8 cellular contexts compared by ENCODE assay signal in the genomic region with DNA sequence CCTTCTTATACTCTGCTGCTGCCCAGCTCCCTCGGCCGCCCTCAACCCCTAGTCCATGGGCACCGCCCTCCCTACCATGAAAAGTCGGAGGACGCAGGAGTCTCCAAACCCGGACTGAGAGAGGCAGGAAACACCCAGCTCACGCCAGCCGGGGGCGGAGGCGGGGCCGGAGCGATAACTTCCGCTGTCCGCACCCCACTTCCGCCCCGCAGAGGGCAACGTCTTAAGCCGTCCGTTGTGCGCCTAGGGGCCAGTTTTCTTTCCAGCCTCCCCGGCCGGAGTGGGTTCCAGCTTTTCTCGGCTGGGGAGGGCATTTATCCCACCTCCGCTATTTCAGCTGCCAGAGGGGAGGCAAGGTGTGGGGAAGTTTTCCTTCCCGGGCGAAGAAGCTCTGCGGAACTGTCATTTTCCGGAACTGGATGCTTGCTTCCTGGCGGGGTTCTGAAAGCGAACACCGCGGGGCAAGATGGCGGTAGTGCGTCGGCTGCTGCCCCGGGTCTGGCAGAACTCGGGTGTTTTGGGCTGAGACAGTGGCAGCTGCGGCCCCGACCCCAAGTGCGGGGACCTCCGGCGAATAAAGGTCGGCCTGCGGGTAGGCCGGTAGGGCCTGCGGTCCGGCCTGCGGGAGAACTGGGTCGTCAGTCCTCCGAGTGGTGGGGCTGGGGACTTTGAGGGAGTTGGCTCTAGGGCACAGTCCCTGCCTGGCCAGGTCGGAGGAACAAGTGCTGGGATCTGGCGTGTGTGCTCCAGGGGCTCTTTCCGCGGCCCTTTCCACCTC. TPM values are rescaled to one million over a fixed set of nuclear protein-coding genes. Genes with fewer than 3 reads are reported as not detected.
DNase-seq lines count a peak whose midpoint lies in the region; ATAC-seq, FAIRE-seq and TF ChIP-seq lines count a peak whose summit lies in the region.

A gene with protein sequence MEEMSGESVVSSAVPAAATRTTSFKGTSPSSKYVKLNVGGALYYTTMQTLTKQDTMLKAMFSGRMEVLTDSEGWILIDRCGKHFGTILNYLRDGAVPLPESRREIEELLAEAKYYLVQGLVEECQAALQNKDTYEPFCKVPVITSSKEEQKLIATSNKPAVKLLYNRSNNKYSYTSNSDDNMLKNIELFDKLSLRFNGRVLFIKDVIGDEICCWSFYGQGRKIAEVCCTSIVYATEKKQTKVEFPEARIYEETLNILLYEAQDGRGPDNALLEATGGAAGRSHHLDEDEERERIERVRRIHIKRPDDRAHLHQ (minus strand): TSS at position 116 of the 778 bp plus-strand sequence. CDS start 38 bp downstream, at position 78.
A gene with protein sequence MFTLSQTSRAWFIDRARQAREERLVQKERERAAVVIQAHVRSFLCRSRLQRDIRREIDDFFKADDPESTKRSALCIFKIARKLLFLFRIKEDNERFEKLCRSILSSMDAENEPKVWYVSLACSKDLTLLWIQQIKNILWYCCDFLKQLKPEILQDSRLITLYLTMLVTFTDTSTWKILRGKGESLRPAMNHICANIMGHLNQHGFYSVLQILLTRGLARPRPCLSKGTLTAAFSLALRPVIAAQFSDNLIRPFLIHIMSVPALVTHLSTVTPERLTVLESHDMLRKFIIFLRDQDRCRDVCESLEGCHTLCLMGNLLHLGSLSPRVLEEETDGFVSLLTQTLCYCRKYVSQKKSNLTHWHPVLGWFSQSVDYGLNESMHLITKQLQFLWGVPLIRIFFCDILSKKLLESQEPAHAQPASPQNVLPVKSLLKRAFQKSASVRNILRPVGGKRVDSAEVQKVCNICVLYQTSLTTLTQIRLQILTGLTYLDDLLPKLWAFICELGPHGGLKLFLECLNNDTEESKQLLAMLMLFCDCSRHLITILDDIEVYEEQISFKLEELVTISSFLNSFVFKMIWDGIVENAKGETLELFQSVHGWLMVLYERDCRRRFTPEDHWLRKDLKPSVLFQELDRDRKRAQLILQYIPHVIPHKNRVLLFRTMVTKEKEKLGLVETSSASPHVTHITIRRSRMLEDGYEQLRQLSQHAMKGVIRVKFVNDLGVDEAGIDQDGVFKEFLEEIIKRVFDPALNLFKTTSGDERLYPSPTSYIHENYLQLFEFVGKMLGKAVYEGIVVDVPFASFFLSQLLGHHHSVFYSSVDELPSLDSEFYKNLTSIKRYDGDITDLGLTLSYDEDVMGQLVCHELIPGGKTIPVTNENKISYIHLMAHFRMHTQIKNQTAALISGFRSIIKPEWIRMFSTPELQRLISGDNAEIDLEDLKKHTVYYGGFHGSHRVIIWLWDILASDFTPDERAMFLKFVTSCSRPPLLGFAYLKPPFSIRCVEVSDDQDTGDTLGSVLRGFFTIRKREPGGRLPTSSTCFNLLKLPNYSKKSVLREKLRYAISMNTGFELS (plus strand): TSS at position 450 of the 778 bp plus-strand sequence. CDS start 5,918 bp downstream, outside the sequence.

- no peaks in the 10 kb centered on the region for H3K9me3 Mint-ChIP-seq in astrocyte (ENCODE audit: unreplicated experiment)

- H3K27me3 Mint-ChIP-seq in astrocyte (ENCODE audit: low read depth, unreplicated experiment): no peaks in the 10 kb centered on the region

- H3K36me3 Mint-ChIP-seq in astrocyte (ENCODE audit: low read depth, unreplicated experiment): peaks cover 11% of the 10 kb centered on the region

- H3K27ac ChIP-seq in astrocyte (ENCODE audit: low read depth, low read length): peak within 1 kb of the TSS; percentile 100
- H3K27ac ChIP-seq in aorta (ENCODE audit: low read depth in 1 of 2, low read length in 2 of 2): peak within 1 kb of the TSS; percentile 2 to 93

- no peak for FAIRE-seq in astrocyte (lab: Jason Lieb, UNC)

- ATAC-seq in GM18520 (IDR thresholded peaks at IDR 0.05; ENCODE audit: unreplicated experiment) (peak; percentile 79), HG03045 (IDR thresholded peaks at IDR 0.05; ENCODE audit: unreplicated experiment) (peak; percentile 94), aorta (ENCODE audit: low FRiP score) (peak; percentile 99)

- H4K20me1 ChIP-seq in astrocyte (ENCODE audit: insufficient read depth, low read length): peaks cover 44% of the 10 kb centered on the region

- H3K4me2 ChIP-seq in astrocyte (ENCODE audit: low read length): peak within 1 kb of the TSS; percentile 96

- TF ChIP-seq CTCF in astrocyte (IDR thresholded peaks at IDR 0.05; ENCODE audit: insufficient read depth, low read depth, low read length): no peak

- peak within 1 kb of the TSS; percentile 94 for H3K9ac ChIP-seq in astrocyte (ENCODE audit: low read length)

- no peaks in the 10 kb centered on the region for H3K27me3 ChIP-seq in astrocyte (ENCODE audit: insufficient read depth, low read length)
- H3K27me3 ChIP-seq in aorta (ENCODE audit: control insufficient read depth in 1 of 2, insufficient read depth in 2 of 2, low read length in 1 of 2): no peaks in the 10 kb centered on the region

- peak within 1 kb of the TSS; percentile 99 for H3K4me3 Mint-ChIP-seq in astrocyte (ENCODE audit: unreplicated experiment)

- peaks cover 27% of the 10 kb centered on the region for H3K4me1 Mint-ChIP-seq in astrocyte (ENCODE audit: low read depth, unreplicated experiment)

- DNase-seq in NCI-H2081 treated with DMSO at 0.1 percent for 48 hours (lab: John Stamatoyannopoulos, UW) (peak; percentile 47), T-helper 9 cell (peak; percentile 83), astrocyte (ENCODE audit: low read depth) (peak; percentile 80), hepatic stellate cell (ENCODE audit: low spot score) (peak; percentile 86), retina (peak; percentile 98), aorta (peak; percentile 93 to 96)

- peak within 1 kb of the TSS; percentile 100 for H3K27ac Mint-ChIP-seq in astrocyte (ENCODE audit: unreplicated experiment)

- WGBS in aorta, 2 donors: 0 to 1% methylated on average over 54 of the region's 54 CpGs

- intact Hi-C loops in aorta (cut with DNase I): loop anchor here (1.0 to 5.0 kb wide), 4 partner anchors 14 to 380 kb away; a partner anchor contains a TSS

- H2AFZ ChIP-seq in astrocyte (ENCODE audit: low read depth, low read length): peak within 1 kb of the TSS; percentile 98

- H3K4me3 ChIP-seq in astrocyte (ENCODE audit: insufficient read depth, low read depth, low read length) (peak within 1 kb of the TSS; percentile 99), aorta (ENCODE audit: low read length in 2 of 2) (peak within 1 kb of the TSS; percentile 84 to 95)

- H3K36me3 ChIP-seq in astrocyte (ENCODE audit: insufficient read depth, low read length) (no peaks in the 10 kb centered on the region), aorta (ENCODE audit: control insufficient read depth in 1 of 2, insufficient read depth in 2 of 2, low read length in 1 of 2) (peaks cover 0 to 2% of the 10 kb centered on the region in 2 donors)

- H3K9me3 ChIP-seq in astrocyte (ENCODE audit: insufficient read depth, low read depth, low read length) (no peaks in the 10 kb centered on the region), aorta (ENCODE audit: control insufficient read depth, low read length) (no peaks in the 10 kb centered on the region)

- H3K4me1 ChIP-seq in astrocyte (ENCODE audit: insufficient read depth, low read length): peaks cover 24% of the 10 kb centered on the region
- peaks cover 3% of the 10 kb centered on the region in 2 donors for H3K4me1 ChIP-seq in aorta (ENCODE audit: control insufficient read depth in 1 of 2, insufficient read depth in 2 of 2, low read length in 2 of 2)

- peaks cover 82% of the 10 kb centered on the region for H3K79me2 ChIP-seq in astrocyte (ENCODE audit: insufficient read depth, low read length)

RNA-seq across cellular contexts. Expression of the first gene that starts in this region (rescaled TPM):
- total RNA-seq in astrocyte (118 and 120 TPM in 2 replicates), aorta (100 to 1,000 TPM; 157 to 199 TPM)
- polyA plus RNA-seq in aorta: 100 to 1,000 TPM in 1 of 2 donors, 10 to 100 TPM in 1; 79.7 to 172 TPM

RNA-seq across cellular contexts. Expression of the second gene that starts in this region (rescaled TPM):
- total RNA-seq in astrocyte: 34.4 and 42.6 TPM in 2 replicates
- total RNA-seq in aorta: 10 to 100 TPM; 36.2 to 40.2 TPM
- 10 to 100 TPM; 12.9 to 15.8 TPM for polyA plus RNA-seq in aorta

Comparison
In these comparisons a context has a peak if more than half of its experiments do, and no peak if none do; other contexts are left out.
1. Peak in every context shown above with its lines: DNase-seq, ATAC-seq, H3K4me3 ChIP-seq and H3K27ac ChIP-seq.
2. DNase-seq: peak in every context shown above with its lines; median percentile 98 in retina; 94 in aorta; 86 in hepatic stellate cell; 83 in T-helper 9 cell; 80 in astrocyte; 47 in NCI-H2081 treated with DMSO at 0.1 percent for 48 hours.